ENCODE assay signal across 9 cellular contexts in the genomic region with DNA sequence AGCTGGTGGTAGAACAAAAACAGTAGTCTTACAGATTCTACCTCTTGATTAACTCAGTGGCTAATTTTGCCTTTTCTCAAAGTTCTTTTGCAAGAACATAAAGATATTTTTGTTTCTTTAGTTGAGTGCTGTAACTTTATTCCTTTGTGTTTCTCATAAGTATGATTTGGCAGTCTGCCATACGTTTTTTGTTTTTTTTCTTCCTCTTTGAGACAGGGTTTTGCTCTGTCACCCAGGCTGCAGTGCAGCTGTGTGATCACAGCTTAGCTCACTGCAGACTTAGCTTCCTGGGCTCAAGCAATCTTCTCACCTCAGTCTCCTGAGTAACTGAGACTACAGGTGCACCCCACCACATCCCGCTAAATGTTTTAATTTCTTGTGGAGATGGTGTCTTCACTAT. TPM values are rescaled to one million over a fixed set of nuclear protein-coding genes. Genes with fewer than 3 reads are reported as not detected.
DNase-seq lines count a peak whose midpoint lies in the region; ATAC-seq, FAIRE-seq and TF ChIP-seq lines count a peak whose summit lies in the region.
"Had no signal": no experiment of that assay in that cellular context is flagged by ENCODE, and none has a peak within 500 bp of the region (broad histone marks: within the 10 kb centered on the region; RNA-seq: fewer than 3 reads in every experiment).

No MANE protein-coding gene starts in this region.

- H3K36me3 Mint-ChIP-seq in astrocyte (ENCODE audit: low read depth, unreplicated experiment) (peaks cover 2% of the 10 kb centered on the region), Caco-2 (ENCODE audit: insufficient read depth, unreplicated experiment) (no peaks in the 10 kb centered on the region)

- peaks cover 11% of the 10 kb centered on the region for H3K4me1 ChIP-seq in astrocyte (ENCODE audit: insufficient read depth, low read length)
- no peaks in the 10 kb centered on the region for H3K4me1 ChIP-seq in Caco-2

- no peak overlapping the region for H3K27ac ChIP-seq in astrocyte (ENCODE audit: low read depth, low read length)

- H3K4me2 ChIP-seq in astrocyte (ENCODE audit: low read length) = peak overlapping the region; percentile 56

- POLR2A ChIA-PET in Caco-2 (lab: Charles Lee) = no interaction called here

- DNase-seq in DMS53 treated with DMSO at 0.1 percent for 48 hours (lab: John Stamatoyannopoulos, UW; ENCODE audit: unreplicated experiment) (peak; percentile 36), M059J (ENCODE audit: low read depth) (peak; percentile 42), astrocyte (ENCODE audit: low read depth) (peak; percentile 46), lung microvascular endothelial cell (ENCODE audit: low read depth in 2 of 2) (peak; percentile 57 to 91), SK-N-DZ (ENCODE audit: low spot score) (no peak), NK-92 (lab: John Stamatoyannopoulos, UW; ENCODE audit: unreplicated experiment) (no peak), Caco-2 (no peak)
- DNase-seq: NCI-H82 had no signal

- no peak for ATAC-seq in GM21360 (IDR thresholded peaks at IDR 0.05; ENCODE audit: unreplicated experiment)

- intact Hi-C loops in Caco-2 (cut with micrococcal nuclease; ENCODE audit: unreplicated experiment) = no loop called here

- H3K27me3 ChIP-seq in astrocyte (ENCODE audit: insufficient read depth, low read length) (no peaks in the 10 kb centered on the region), Caco-2 (replicated peaks; ENCODE audit: control insufficient read depth, insufficient read depth, low read length) (no peaks in the 10 kb centered on the region)

- H3K4me1 Mint-ChIP-seq in astrocyte (ENCODE audit: low read depth, unreplicated experiment) = peaks cover 11% of the 10 kb centered on the region
- no peaks in the 10 kb centered on the region for H3K4me1 Mint-ChIP-seq in Caco-2 (ENCODE audit: low read depth, unreplicated experiment)

- CTCF ChIA-PET in Caco-2 (lab: Charles Lee) = no interaction called here

- TF ChIP-seq CTCF in astrocyte (IDR thresholded peaks at IDR 0.05; ENCODE audit: insufficient read depth, low read depth, low read length) (no peak), Caco-2 (IDR thresholded peaks at IDR 0.05; ENCODE audit: insufficient read depth in 1 of 2, low read depth in 1 of 2, low read length in 1 of 2, severe bottlenecking in 1 of 2, unreplicated experiment in 1 of 2) (no peak)

- H3K27ac Mint-ChIP-seq in astrocyte (ENCODE audit: unreplicated experiment) = no peak overlapping the region
- H3K27ac Mint-ChIP-seq in Caco-2 (ENCODE audit: unreplicated experiment) = no peak overlapping the region

- BruUV-seq in Caco-2 (replicated peaks; lab: Mats Ljungman, UMichigan) = no TSS peak

- peak; percentile 60 for FAIRE-seq in astrocyte (lab: Jason Lieb, UNC)

- H3K79me2 ChIP-seq in astrocyte (ENCODE audit: insufficient read depth, low read length) = no peaks in the 10 kb centered on the region

- no peak overlapping the region for H3K4me3 Mint-ChIP-seq in astrocyte (ENCODE audit: unreplicated experiment)
- H3K4me3 Mint-ChIP-seq in Caco-2 (ENCODE audit: unreplicated experiment) = no peak overlapping the region

- H3K4me3 ChIP-seq in astrocyte (ENCODE audit: insufficient read depth, low read depth, low read length) (no peak overlapping the region), Caco-2 (ENCODE audit: low read depth, low read length) (no peak overlapping the region)

- no peaks in the 10 kb centered on the region for H4K20me1 ChIP-seq in astrocyte (ENCODE audit: insufficient read depth, low read length)

- H3K9me3 Mint-ChIP-seq in astrocyte (ENCODE audit: unreplicated experiment) (no peaks in the 10 kb centered on the region), Caco-2 (ENCODE audit: unreplicated experiment) (no peaks in the 10 kb centered on the region)

- no peak overlapping the region for H3K9ac ChIP-seq in astrocyte (ENCODE audit: low read length)

- H3K9me3 ChIP-seq in astrocyte (ENCODE audit: insufficient read depth, low read depth, low read length) (no peaks in the 10 kb centered on the region), Caco-2 (no peaks in the 10 kb centered on the region)

- no peak overlapping the region for H2AFZ ChIP-seq in astrocyte (ENCODE audit: low read depth, low read length)

- H3K36me3 ChIP-seq in astrocyte (ENCODE audit: insufficient read depth, low read length) (no peaks in the 10 kb centered on the region), Caco-2 (ENCODE audit: control insufficient read depth, insufficient read depth, low read length) (no peaks in the 10 kb centered on the region)

- H3K27me3 Mint-ChIP-seq in astrocyte (ENCODE audit: low read depth, unreplicated experiment) = no peaks in the 10 kb centered on the region
- H3K27me3 Mint-ChIP-seq in Caco-2 (ENCODE audit: insufficient read depth, unreplicated experiment) = no peaks in the 10 kb centered on the region

RNA-seq across cellular contexts. Expression of a gene that starts 22.4 kb away (rescaled TPM):
- 3.5 and 4.1 TPM in 2 replicates for total RNA-seq in M059J (2014; rRNA removed; shearing (Covaris generic))
- total RNA-seq in astrocyte = 15.1 and 15.8 TPM in 2 replicates
- total RNA-seq in lung microvascular endothelial cell = 22.7 and 31.3 TPM in 2 replicates
- 11.9 and 12.0 TPM in 2 replicates for polyA plus RNA-seq in SK-N-DZ (2014; cell fraction: cytosol; rRNA removed)
- 7.5 and 8.6 TPM in 2 replicates for polyA plus RNA-seq in SK-N-DZ (2014; cell fraction: nucleus; rRNA removed)
- 9.4 and 10.9 TPM in 2 replicates for total RNA-seq in Caco-2 (2022)

Comparison
In these comparisons a context has a peak if more than half of its experiments do, and no peak if none do; other contexts are left out.
1. DNase-seq: peak in DMS53 treated with DMSO at 0.1 percent for 48 hours (single experiment), M059J (single experiment), astrocyte (single experiment) and lung microvascular endothelial cell (2 of 2); none in SK-N-DZ (single experiment), NK-92 (single experiment) and Caco-2 (0 of 2).